ENCODE assay signal across 13 cellular contexts in the genomic region with DNA sequence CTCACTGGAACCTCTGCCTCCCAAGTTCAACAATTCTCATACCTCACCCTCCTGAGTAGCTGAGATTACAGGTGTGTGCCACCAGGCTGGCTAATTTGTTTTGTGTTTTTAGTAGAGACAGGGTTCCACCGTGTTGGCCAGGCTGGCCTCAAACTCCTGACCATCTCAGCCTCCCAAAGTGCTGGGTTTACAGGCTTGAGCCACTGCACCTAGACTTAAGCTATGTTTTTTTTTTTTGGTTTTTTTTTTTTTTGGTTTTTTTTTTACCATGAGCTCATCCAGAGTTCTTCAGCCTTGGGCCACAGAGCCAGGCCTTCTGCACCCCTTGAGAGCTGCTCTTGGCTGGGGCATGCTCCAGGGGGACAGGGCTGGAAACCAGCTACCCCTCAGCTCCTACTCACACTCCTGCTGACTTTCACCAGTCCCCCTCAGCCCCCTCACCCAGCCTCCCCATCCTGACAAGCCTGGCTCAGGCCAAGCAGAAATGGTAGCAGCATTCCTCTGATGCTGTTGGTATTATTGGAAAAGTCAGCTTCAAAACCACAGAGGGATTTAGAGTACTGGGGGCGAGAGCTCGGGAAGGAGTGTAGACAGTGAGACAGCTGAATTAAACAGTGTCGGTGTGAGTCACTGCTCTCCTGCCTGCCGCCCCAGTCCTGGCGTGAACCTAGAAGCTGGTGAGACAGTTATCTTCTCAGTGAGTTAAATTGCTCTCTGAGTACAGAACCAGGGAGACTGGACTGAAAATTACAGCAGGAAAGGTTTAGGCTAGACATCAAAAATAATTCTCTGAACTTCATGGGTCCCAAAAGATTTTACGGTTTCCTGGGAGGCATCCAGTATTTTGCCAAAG.
A peak's percentile ranks its signal among the peaks of the same experiment; 100 is the strongest.
DNase-seq lines count a peak whose midpoint lies in the region; ATAC-seq and TF ChIP-seq lines count a peak whose summit lies in the region.
"Had no signal": no experiment of that assay in that cellular context is flagged by ENCODE, and none has a peak within 500 bp of the region (broad histone marks: within the 10 kb centered on the region; RNA-seq: fewer than 3 reads in every experiment).

No MANE protein-coding gene starts in this region.

- ATAC-seq in heart left ventricle: peak; percentile 29 to 93 (median 60)
- ATAC-seq in HG02642 (IDR thresholded peaks at IDR 0.05; ENCODE audit: poor library complexity, unreplicated experiment): no peak
- ATAC-seq: GM12878 had no signal

- WGBS in heart left ventricle, 4 donors: 79 to 91% (median 85%) methylated on average over 7 of the region's 7 CpGs

- no peak overlapping the region for H3K4me3 Mint-ChIP-seq in CD8-positive, alpha-beta memory T cell
- H3K4me3 Mint-ChIP-seq: activated naive CD4-positive, alpha-beta T cell treated with anti-CD3 and anti-CD28 coated beads for 36 hours had no signal

- peak in 2 of 5 donors; percentile 41 to 65 for DNase-seq in heart left ventricle
- no peak for DNase-seq in left ventricle myocardium inferior
- DNase-seq in astrocyte of the spinal cord (ENCODE audit: low read depth, low spot score): peak; percentile 96
- DNase-seq in islet precursor cell: peak; percentile 93
- DNase-seq in NCI-H1105 (lab: John Stamatoyannopoulos, UW): no peak
- no peak for DNase-seq in CD8-positive, alpha-beta memory T cell
- no peak for DNase-seq in activated CD4-positive, alpha-beta T cell treated with anti-CD3 and anti-CD28 coated beads, Interleukin-2, amount 50 U/mL, for 4 hours
- DNase-seq: activated naive CD4-positive, alpha-beta T cell treated with anti-CD3 and anti-CD28 coated beads for 36 hours; BE2C; foreskin melanocyte; naive B cell had no signal

- H3K9me3 Mint-ChIP-seq in CD8-positive, alpha-beta memory T cell: no peaks in the 10 kb centered on the region
- H3K9me3 Mint-ChIP-seq: activated naive CD4-positive, alpha-beta T cell treated with anti-CD3 and anti-CD28 coated beads for 36 hours had no signal

- TF ChIP-seq CTCF in heart left ventricle (IDR thresholded peaks at IDR 0.05) (no peak), left ventricle myocardium inferior (IDR thresholded peaks at IDR 0.05; ENCODE audit: borderline replicate concordance) (no peak), astrocyte of the spinal cord (IDR thresholded peaks at IDR 0.05; ENCODE audit: low read depth, low read length) (no peak)

- H3K36me3 ChIP-seq in heart left ventricle: no peaks in the 10 kb centered on the region
- H3K36me3 ChIP-seq in left ventricle myocardium inferior: no peaks in the 10 kb centered on the region
- H3K36me3 ChIP-seq in CD8-positive, alpha-beta memory T cell (ENCODE audit: insufficient read depth, low read length): no peaks in the 10 kb centered on the region
- H3K36me3 ChIP-seq: BE2C had no signal

- intact Hi-C loops in heart left ventricle (cut with DNase I): loop anchor here in 1 of 10 donors (5.0 kb wide), 1 partner anchor 40 kb away; no protein-coding TSS in a partner anchor
- intact Hi-C loops in left ventricle myocardium inferior (cut with micrococcal nuclease): no loop called here

- H3K9me3 ChIP-seq in heart left ventricle: no peaks in the 10 kb centered on the region
- H3K9me3 ChIP-seq in left ventricle myocardium inferior (replicated peaks): no peaks in the 10 kb centered on the region
- no peaks in the 10 kb centered on the region for H3K9me3 ChIP-seq in CD8-positive, alpha-beta memory T cell (ENCODE audit: low read length)
- H3K9me3 ChIP-seq: BE2C had no signal

- H3K4me3 ChIP-seq in heart left ventricle (no peak overlapping the region), left ventricle myocardium inferior (no peak overlapping the region), astrocyte of the spinal cord (ENCODE audit: low read depth, low read length) (no peak overlapping the region)
- H3K4me3 ChIP-seq in CD8-positive, alpha-beta memory T cell (ENCODE audit: low read length): no peak overlapping the region
- H3K4me3 ChIP-seq: GM12878 had no signal

- no peak for TF ChIP-seq POLR2A in heart left ventricle (IDR thresholded peaks at IDR 0.05)

- no peaks in the 10 kb centered on the region for H3K36me3 Mint-ChIP-seq in CD8-positive, alpha-beta memory T cell
- H3K36me3 Mint-ChIP-seq: naive B cell had no signal

- no peak overlapping the region for H3K27ac Mint-ChIP-seq in CD8-positive, alpha-beta memory T cell
- H3K27ac Mint-ChIP-seq: activated naive CD4-positive, alpha-beta T cell treated with anti-CD3 and anti-CD28 coated beads for 36 hours; naive B cell had no signal

- peaks cover 0 to 9% of the 10 kb centered on the region in 2 donors for H3K27me3 Mint-ChIP-seq in CD8-positive, alpha-beta memory T cell
- H3K27me3 Mint-ChIP-seq: naive B cell had no signal

- in situ Hi-C loops in astrocyte of the spinal cord (cut with HindIII; ENCODE audit: low sequenced_read_pairs): no loop called here

- CTCF ChIA-PET in CD8-positive, alpha-beta memory T cell (lab: Charles Lee): interaction anchor here (0.6 kb wide), 1 partner anchor 24 kb away, joined by 3 read pairs; no protein-coding TSS in a partner anchor

- POLR2A ChIA-PET in CD8-positive, alpha-beta memory T cell (lab: Charles Lee): no interaction called here

- H3K27me3 ChIP-seq in heart left ventricle: no peaks in the 10 kb centered on the region
- no peaks in the 10 kb centered on the region for H3K27me3 ChIP-seq in left ventricle myocardium inferior (ENCODE audit: low read depth)
- no peaks in the 10 kb centered on the region for H3K27me3 ChIP-seq in CD8-positive, alpha-beta memory T cell (ENCODE audit: insufficient read depth, low read length, poor library complexity, severe bottlenecking)
- H3K27me3 ChIP-seq: BE2C had no signal

- peaks cover 0 to 75% (median 37%) of the 10 kb centered on the region in 12 donors for H3K4me1 ChIP-seq in heart left ventricle
- H3K4me1 ChIP-seq in left ventricle myocardium inferior: peaks cover 56% of the 10 kb centered on the region
- no peaks in the 10 kb centered on the region for H3K4me1 ChIP-seq in CD8-positive, alpha-beta memory T cell (ENCODE audit: insufficient read depth, low read length)

- H3K27ac ChIP-seq in heart left ventricle (peak overlapping the region in 3 of 12 donors; percentile 2 to 47 (median 30)), left ventricle myocardium inferior (replicated peaks) (no peak overlapping the region)
- no peak overlapping the region for H3K27ac ChIP-seq in CD8-positive, alpha-beta memory T cell (ENCODE audit: low read depth, low read length)

- no peaks in the 10 kb centered on the region for H3K4me1 Mint-ChIP-seq in CD8-positive, alpha-beta memory T cell
- H3K4me1 Mint-ChIP-seq: naive B cell had no signal

Comparison
In these comparisons a context has a peak if more than half of its experiments do, and no peak if none do; other contexts are left out.
1. DNase-seq: peak in astrocyte of the spinal cord (single experiment) and islet precursor cell (single experiment); none in left ventricle myocardium inferior (single experiment), NCI-H1105 (single experiment), CD8-positive, alpha-beta memory T cell (0 of 5) and activated CD4-positive, alpha-beta T cell treated with anti-CD3 and anti-CD28 coated beads, Interleukin-2, amount 50 U/mL, for 4 hours (0 of 2).